ENCODE assay signal across 13 cellular contexts in genomic region chr3:94303897-94304296, GRCh38.
DNase-seq lines count a peak whose midpoint lies in the region; ATAC-seq and TF ChIP-seq lines count a peak whose summit lies in the region.
"Had no signal": no experiment of that assay in that cellular context is flagged by ENCODE, and none has a peak within 500 bp of the region (broad histone marks: within the 10 kb centered on the region; RNA-seq: fewer than 3 reads in every experiment).

No MANE protein-coding gene starts in this region.

- CTCF ChIA-PET in MCF 10A (lab: Yijun Ruan, JAX) = interaction anchor here (0.6 to 5.3 kb wide), 14 partner anchors 9 to 412 kb away, joined by 3 to 28 read pairs (median 4); no protein-coding TSS in a partner anchor

- intact Hi-C loops in MCF 10A (cut with micrococcal nuclease) (loop anchor here (1.0 kb wide), 1 partner anchor 412 kb away; no protein-coding TSS in a partner anchor), upper lobe of right lung (cut with DNase I) (no loop called here)

- no peak overlapping the region for H3K27ac Mint-ChIP-seq in MCF 10A (ENCODE audit: low read depth, unreplicated experiment)

- H3K27me3 Mint-ChIP-seq in MCF 10A (ENCODE audit: insufficient read depth, unreplicated experiment) = no peaks in the 10 kb centered on the region

- peaks cover 5% of the 10 kb centered on the region for H3K4me1 ChIP-seq in upper lobe of right lung

- no peaks in the 10 kb centered on the region for H3K27me3 ChIP-seq in upper lobe of right lung
- H3K27me3 ChIP-seq: gastroesophageal sphincter had no signal

- TF ChIP-seq CTCF in MCF 10A (IDR thresholded peaks at IDR 0.05; ENCODE audit: unreplicated experiment) (no peak), upper lobe of right lung (IDR thresholded peaks at IDR 0.05) (no peak)

- H3K27ac ChIP-seq in upper lobe of right lung = no peak overlapping the region
- H3K27ac ChIP-seq: SK-N-MC had no signal

- H3K36me3 ChIP-seq in upper lobe of right lung = no peaks in the 10 kb centered on the region
- H3K36me3 ChIP-seq: gastroesophageal sphincter had no signal

- H3K4me1 Mint-ChIP-seq in MCF 10A (ENCODE audit: insufficient read depth, unreplicated experiment) = no peaks in the 10 kb centered on the region

- no peaks in the 10 kb centered on the region for H3K36me3 Mint-ChIP-seq in MCF 10A (ENCODE audit: insufficient read depth, unreplicated experiment)

- H3K4me3 ChIP-seq in upper lobe of right lung = no peak overlapping the region
- H3K4me3 ChIP-seq: gastroesophageal sphincter, SK-N-MC had no signal

- ATAC-seq in upper lobe of right lung = peak; percentile 56
- ATAC-seq in GM21529 (IDR thresholded peaks at IDR 0.05; ENCODE audit: unreplicated experiment) = no peak
- no peak for ATAC-seq in HG03432 (IDR thresholded peaks at IDR 0.05; ENCODE audit: unreplicated experiment)
- ATAC-seq: gastroesophageal sphincter had no signal

- H3K9me3 ChIP-seq in upper lobe of right lung = no peaks in the 10 kb centered on the region
- H3K9me3 ChIP-seq: gastroesophageal sphincter had no signal

- DNase-seq in DMS 273 (lab: John Stamatoyannopoulos, UW; ENCODE audit: unreplicated experiment) (peak; percentile 18), DMS 273 treated with DMSO at 0.1 percent for 48 hours (lab: John Stamatoyannopoulos, UW) (no peak), MCF 10A (ENCODE audit: unreplicated experiment) (peak; percentile 15), kidney glomerular epithelial cell (lab: John Stamatoyannopoulos, UW) (peak; percentile 54), upper lobe of right lung (no peak), NCI-H345 (lab: John Stamatoyannopoulos, UW) (no peak)
- DNase-seq: 8988T; GF-D8; stimulated activated CD4-positive, alpha-beta T cell treated with anti-CD3 and anti-CD28 coated beads, Interleukin-4, amount 100 ng/mL, for 24 hours had no signal

- POLR2A ChIA-PET in MCF 10A (lab: Yijun Ruan, JAX) = no interaction called here

- no peaks in the 10 kb centered on the region for H3K9me3 Mint-ChIP-seq in MCF 10A (ENCODE audit: unreplicated experiment)

- no TSS peak for BruUV-seq in MCF 10A (replicated peaks; lab: Mats Ljungman, UMichigan)

- H3K4me3 Mint-ChIP-seq in MCF 10A (ENCODE audit: unreplicated experiment) = no peak overlapping the region

Comparison
In these comparisons a context has a peak if more than half of its experiments do, and no peak if none do; other contexts are left out.
1. DNase-seq: peak in DMS 273 (single experiment), MCF 10A (single experiment) and kidney glomerular epithelial cell (single experiment); none in DMS 273 treated with DMSO at 0.1 percent for 48 hours (single experiment), upper lobe of right lung (single experiment) and NCI-H345 (single experiment).